18 cellular contexts compared by ENCODE assay signal in genomic region chr13:32024750-32025149, GRCh38.
"Had no signal": no experiment of that assay in that cellular context is flagged by ENCODE, and none has a peak within 500 bp of the region (broad histone marks: within the 10 kb centered on the region; RNA-seq: fewer than 3 reads in every experiment).

No MANE protein-coding gene starts in this region.

- H3K36me3 Mint-ChIP-seq: stimulated activated effector memory CD8-positive, alpha-beta T cell treated with anti-CD3 and anti-CD28 coated beads, Interleukin-12 subunit alpha, Interleukin-12 subunit beta, amount 100 ng/mL, for 72 hours; type B pancreatic cell had no signal

- ATAC-seq: effector memory CD8-positive, alpha-beta T cell; foreskin keratinocyte; left colon; naive thymus-derived CD4-positive, alpha-beta T cell; pancreas; right cardiac atrium; stimulated activated effector memory CD8-positive, alpha-beta T cell treated with anti-CD3 and anti-CD28 coated beads, Interleukin-12 subunit alpha, Interleukin-12 subunit beta, amount 100 ng/mL, for 72 hours; stimulated activated naive CD8-positive, alpha-beta T cell treated with anti-CD3 and anti-CD28 coated beads, Interleukin-15, Interleukin-2, amounts not matched to agents 100 U/mL and 50 U/mL, for 24 hours had no signal

- H3K36me3 ChIP-seq: pancreas, suprapubic skin, thyroid gland had no signal

- H3K27ac Mint-ChIP-seq: dendritic cell treated with granulocyte-macrophage colony-stimulating factor and Interleukin-4, amounts not matched to agents 40 ng/mL and 50 ng/mL, for 4 days; effector memory CD8-positive, alpha-beta T cell; naive thymus-derived CD4-positive, alpha-beta T cell; nephron progenitor cell; stimulated activated effector memory CD8-positive, alpha-beta T cell treated with anti-CD3 and anti-CD28 coated beads, Interleukin-12 subunit alpha, Interleukin-12 subunit beta, amount 100 ng/mL, for 72 hours; type B pancreatic cell had no signal

- H3K9me3 Mint-ChIP-seq: dendritic cell treated with granulocyte-macrophage colony-stimulating factor and Interleukin-4, amounts not matched to agents 40 ng/mL and 50 ng/mL, for 4 days; effector memory CD8-positive, alpha-beta T cell; naive thymus-derived CD4-positive, alpha-beta T cell; nephron progenitor cell; stimulated activated effector memory CD8-positive, alpha-beta T cell treated with anti-CD3 and anti-CD28 coated beads, Interleukin-12 subunit alpha, Interleukin-12 subunit beta, amount 100 ng/mL, for 72 hours; type B pancreatic cell had no signal

- H3K4me3 ChIP-seq: pancreas, smooth muscle cell, suprapubic skin, thyroid gland had no signal

- H3K4me2 ChIP-seq: smooth muscle cell had no signal

- H3K4me1 Mint-ChIP-seq: stimulated activated effector memory CD8-positive, alpha-beta T cell treated with anti-CD3 and anti-CD28 coated beads, Interleukin-12 subunit alpha, Interleukin-12 subunit beta, amount 100 ng/mL, for 72 hours had no signal

- H3K4me1 ChIP-seq: foreskin keratinocyte, pancreas, suprapubic skin, thyroid gland had no signal

- H3K27ac ChIP-seq: foreskin keratinocyte, pancreas, suprapubic skin, thyroid gland had no signal

- DNase-seq: effector memory CD8-positive, alpha-beta T cell; erythroblast; foreskin keratinocyte; left colon; naive thymus-derived CD4-positive, alpha-beta T cell; nephron progenitor cell; nucleus accumbens; pancreas; right cardiac atrium; stimulated activated CD4-positive, alpha-beta T cell treated with anti-CD3 and anti-CD28 coated beads, Interleukin-2, amount 100 ng/mL, for 48 hours; stimulated activated CD8-positive, alpha-beta memory T cell treated with anti-CD3 and anti-CD28 coated beads, Interleukin-4, amount 100 ng/mL, for 48 hours; stimulated activated naive CD8-positive, alpha-beta T cell treated with anti-CD3 and anti-CD28 coated beads, Interleukin-15, Interleukin-2, amounts not matched to agents 100 U/mL and 50 U/mL, for 24 hours; thyroid gland had no signal

- H3K4me3 Mint-ChIP-seq: dendritic cell treated with granulocyte-macrophage colony-stimulating factor and Interleukin-4, amounts not matched to agents 40 ng/mL and 50 ng/mL, for 4 days; effector memory CD8-positive, alpha-beta T cell; naive thymus-derived CD4-positive, alpha-beta T cell; nephron progenitor cell; stimulated activated effector memory CD8-positive, alpha-beta T cell treated with anti-CD3 and anti-CD28 coated beads, Interleukin-12 subunit alpha, Interleukin-12 subunit beta, amount 100 ng/mL, for 72 hours; type B pancreatic cell had no signal

- H3K27me3 Mint-ChIP-seq: dendritic cell treated with granulocyte-macrophage colony-stimulating factor and Interleukin-4, amounts not matched to agents 40 ng/mL and 50 ng/mL, for 4 days; type B pancreatic cell had no signal

- H3K27me3 ChIP-seq: foreskin keratinocyte, pancreas, suprapubic skin, thyroid gland had no signal

- H3K9me3 ChIP-seq: pancreas, suprapubic skin, thyroid gland had no signal
